28 cellular contexts compared by ENCODE assay signal in the genomic region with DNA sequence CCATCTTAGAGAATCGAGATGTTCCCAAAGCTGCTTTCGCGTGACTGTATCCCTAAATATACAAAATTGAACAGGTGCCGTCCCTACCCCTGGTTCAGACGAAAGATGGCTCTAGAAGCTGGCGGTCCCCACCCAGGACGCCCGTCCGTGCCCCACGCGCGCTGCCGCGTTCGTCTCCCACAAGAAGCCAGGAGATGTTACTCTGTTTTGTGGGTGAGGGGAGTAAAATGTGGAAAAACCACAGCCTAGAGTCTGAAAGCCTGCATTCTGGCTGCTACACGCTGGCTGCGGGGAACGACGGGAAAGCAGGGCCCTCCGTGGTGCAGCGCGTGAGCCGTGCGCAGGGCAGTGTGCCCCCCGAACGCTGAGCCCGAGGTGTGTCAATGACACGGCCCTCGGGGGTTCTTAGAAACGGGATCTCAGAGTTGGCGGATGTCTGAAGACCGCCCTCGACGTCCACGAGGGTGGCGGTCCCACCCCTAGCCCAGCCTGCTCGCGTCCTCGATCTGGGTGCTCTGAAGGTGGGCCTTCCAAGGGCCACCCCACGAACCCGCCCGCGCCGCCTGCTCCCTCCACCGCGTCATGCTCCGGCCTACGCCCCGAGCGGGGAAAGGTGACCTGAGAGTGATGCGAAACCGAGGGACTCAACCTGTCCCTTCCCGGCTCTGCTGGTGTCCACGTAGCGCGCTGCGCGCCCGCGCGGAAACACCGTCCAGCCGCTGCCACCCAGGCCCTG.
"Had no signal": no experiment of that assay in that cellular context is flagged by ENCODE, and none has a peak within 500 bp of the region (broad histone marks: within the 10 kb centered on the region; RNA-seq: fewer than 3 reads in every experiment).

No MANE protein-coding gene starts in this region.

- H3K27me3 ChIP-seq: ascending aorta, brain microvascular endothelial cell, sigmoid colon, tibial artery, uterus had no signal

- H3K27ac Mint-ChIP-seq: activated CD4-positive, alpha-beta T cell treated with anti-CD3 and anti-CD28 coated beads, Interleukin-2, amount 10 ng/mL, durations not matched to agents 7 days and 5 days; activated naive CD4-positive, alpha-beta T cell treated with anti-CD3 and anti-CD28 coated beads, Interleukin-2, amount 50 U/mL, for 24 hours; nephron progenitor cell had no signal

- H3K4me2 ChIP-seq: smooth muscle cell had no signal

- H3K9me3 Mint-ChIP-seq: activated CD4-positive, alpha-beta T cell treated with anti-CD3 and anti-CD28 coated beads, Interleukin-2, amount 10 ng/mL, durations not matched to agents 7 days and 5 days; activated naive CD4-positive, alpha-beta T cell treated with anti-CD3 and anti-CD28 coated beads, Interleukin-2, amount 50 U/mL, for 24 hours had no signal

- H3K27me3 Mint-ChIP-seq: activated CD4-positive, alpha-beta T cell treated with anti-CD3 and anti-CD28 coated beads, Interleukin-2, amount 10 ng/mL, durations not matched to agents 7 days and 5 days had no signal

- H3K36me3 ChIP-seq: brain microvascular endothelial cell, sigmoid colon, uterus, WERI-Rb-1 had no signal

- ATAC-seq: left ventricle myocardium superior, mucosa of descending colon had no signal

- H3K4me1 Mint-ChIP-seq: activated CD4-positive, alpha-beta T cell treated with anti-CD3 and anti-CD28 coated beads, Interleukin-2, amount 10 ng/mL, durations not matched to agents 7 days and 5 days; activated naive CD4-positive, alpha-beta T cell treated with anti-CD3 and anti-CD28 coated beads, Interleukin-2, amount 50 U/mL, for 24 hours; nephron progenitor cell had no signal

- H3K36me3 Mint-ChIP-seq: activated naive CD4-positive, alpha-beta T cell treated with anti-CD3 and anti-CD28 coated beads, Interleukin-2, amount 50 U/mL, for 24 hours had no signal

- H3K4me3 ChIP-seq: ascending aorta, mucosa of descending colon, sigmoid colon, smooth muscle cell, tibial artery, uterus had no signal

- H3K27ac ChIP-seq: ascending aorta, brain microvascular endothelial cell, sigmoid colon, tibial artery, uterus, WERI-Rb-1 had no signal

- H3K9me3 ChIP-seq: ascending aorta, mucosa of descending colon, uterus had no signal

- H3K4me3 Mint-ChIP-seq: activated CD4-positive, alpha-beta T cell treated with anti-CD3 and anti-CD28 coated beads, Interleukin-2, amount 10 ng/mL, durations not matched to agents 7 days and 5 days; activated naive CD4-positive, alpha-beta T cell treated with anti-CD3 and anti-CD28 coated beads, Interleukin-2, amount 50 U/mL, for 24 hours; activated T-cell treated with anti-CD3 and anti-CD28 coated beads, Interleukin-2, amount 50 U/mL, for 4 hours; nephron progenitor cell had no signal

- DNase-seq: activated CD4-positive, alpha-beta T cell treated with anti-CD3 and anti-CD28 coated beads, Interleukin-2, amount 10 ng/mL, durations not matched to agents 7 days and 5 days; activated CD4-positive, CD25-positive, alpha-beta regulatory T cell treated with anti-CD3 and anti-CD28 coated beads, Interleukin-2, amount 50 U/mL, for 72 hours; activated CD8-positive, alpha-beta memory T cell treated with anti-CD3 and anti-CD28 coated beads, Interleukin-2, amount 50 U/mL, for 4 hours; activated gamma-delta T cell treated with Interleukin-2 at 50 U/mL for 16 hours; activated T-cell treated with anti-CD3 and anti-CD28 coated beads, Interleukin-2, amount 50 U/mL, for 4 hours; brain microvascular endothelial cell; caudate nucleus; dermis blood vessel endothelial cell; effector memory CD4-positive, alpha-beta T cell; foreskin melanocyte; glutamatergic neuron; hippocampal formation; left ventricle myocardium superior; mesenchymal stem cell; mucosa of descending colon; nephron progenitor cell; nucleus accumbens; sigmoid colon; stimulated activated CD4-positive, alpha-beta T cell treated with anti-CD3 and anti-CD28 coated beads, Interleukin-2, amount 100 ng/mL, for 48 hours; stimulated activated naive CD4-positive, alpha-beta T cell treated with Interleukin-2 at 50 U/mL for 16 hours; substantia nigra; T-helper 1 cell; tibial artery; uterus; WERI-Rb-1 had no signal

- H3K4me1 ChIP-seq: ascending aorta, sigmoid colon, tibial artery, uterus had no signal
